Comparison of ENCODE assay signal across 8 cellular contexts in genomic region chr12:64390275-64390851, GRCh38. TPM values are rescaled to one million over a fixed set of nuclear protein-coding genes. Genes with fewer than 3 reads are reported as not detected.
A peak's percentile ranks its signal among the peaks of the same experiment; 100 is the strongest.
DNase-seq lines count a peak whose midpoint lies in the region; ATAC-seq and TF ChIP-seq lines count a peak whose summit lies in the region.

A gene with protein sequence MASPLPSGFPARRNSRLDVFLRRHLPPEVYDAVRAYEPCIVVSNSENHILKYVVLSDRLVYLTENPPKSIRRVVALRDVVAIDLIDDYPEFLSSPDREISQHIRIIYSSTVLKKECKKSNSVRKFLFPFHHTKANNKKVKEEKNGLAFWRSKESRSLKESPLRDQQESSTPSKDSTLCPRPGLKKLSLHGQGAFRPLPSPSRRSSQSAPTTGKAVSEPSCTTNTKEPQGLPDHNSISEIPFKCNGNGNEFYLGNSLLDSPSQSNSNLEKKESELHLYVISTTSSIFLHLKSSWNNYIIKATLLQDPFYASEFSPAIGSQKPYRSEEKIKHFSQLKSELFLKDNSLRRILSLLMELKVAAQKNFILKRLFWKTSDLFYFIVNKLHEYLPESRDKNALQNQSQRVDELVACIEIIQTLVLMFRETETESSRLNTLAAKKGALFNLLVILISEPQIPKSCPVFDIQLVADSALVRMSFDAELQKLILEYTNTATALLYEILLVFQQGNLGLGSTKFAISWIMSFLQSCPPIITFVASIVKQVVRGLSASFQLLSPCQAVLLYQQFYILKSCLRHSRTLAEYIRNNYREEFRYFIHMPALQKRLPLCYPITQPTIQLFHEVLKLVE (minus strand): TSS chr12:64390758. CDS start chr12:64390565, 193 bp downstream.

- H3K4me1 ChIP-seq in iPS DF 6.9 (ENCODE audit: control insufficient read depth, insufficient read depth, low read length): no peaks in the 10 kb centered on the region

- no peaks in the 10 kb centered on the region for H3K9me3 ChIP-seq in iPS DF 6.9 (ENCODE audit: control insufficient read depth, insufficient read depth, low read length)

- no peaks in the 10 kb centered on the region for H3K9me3 Mint-ChIP-seq in activated T-helper 17 cell treated with anti-CD3 and anti-CD28 coated beads, Interleukin-2, amount 50 U/mL, for 72 hours

- H3K36me3 ChIP-seq in iPS DF 6.9 (ENCODE audit: control insufficient read depth, insufficient read depth, low read length): no peaks in the 10 kb centered on the region; the same call in 1 of the 2 replicates

- no peaks in the 10 kb centered on the region for H3K27me3 Mint-ChIP-seq in activated T-helper 17 cell treated with anti-CD3 and anti-CD28 coated beads, Interleukin-2, amount 50 U/mL, for 72 hours

- H3K27me3 ChIP-seq in iPS DF 6.9 (ENCODE audit: control insufficient read depth, insufficient read depth, low read length): no peaks in the 10 kb centered on the region

- H3K4me3 ChIP-seq in iPS DF 6.9 (ENCODE audit: low read length): peak within 1 kb of the TSS; percentile 53; the same call in 1 of the 2 replicates

- WGBS in iPS DF 6.9 (ENCODE audit: insufficient coverage, insufficient read length): no CpG with 5 or more reads among the region's 66 CpGs

- H3K27ac ChIP-seq in iPS DF 6.9 (ENCODE audit: low read length): no peak within 1 kb of the TSS

- DNase-seq in activated T-cell treated with anti-CD3 and anti-CD28 coated beads, Interleukin-2, amount 50 U/mL, for 1 hour: peak; percentile 33
- DNase-seq in activated T-cell treated with anti-CD3 and anti-CD28 coated beads for 4 hours (no peak), iPS DF 6.9 (ENCODE audit: low read depth, low spot score) (no peak)
- peak; percentile 29 for DNase-seq in stimulated activated naive CD8-positive, alpha-beta T cell treated with anti-CD3 and anti-CD28 coated beads, Interleukin-15, Interleukin-2, amounts not matched to agents 100 U/mL and 50 U/mL, for 24 hours

- peak; percentile 55 for ATAC-seq in activated T-helper 17 cell treated with anti-CD3 and anti-CD28 coated beads, Interleukin-2, amount 50 U/mL, for 72 hours (replicated peaks)
- ATAC-seq in stimulated activated naive CD8-positive, alpha-beta T cell treated with anti-CD3 and anti-CD28 coated beads, Interleukin-15, Interleukin-2, amounts not matched to agents 100 U/mL and 50 U/mL, for 24 hours: no peak
- ATAC-seq in HG03108 (IDR thresholded peaks at IDR 0.05; ENCODE audit: unreplicated experiment) (no peak), HG02885 (IDR thresholded peaks at IDR 0.05; ENCODE audit: poor library complexity, unreplicated experiment) (no peak), SK-N-SH treated with all-trans-retinoic acid at 6 μM for 48 hours (no peak)

- H3K4me3 Mint-ChIP-seq in activated T-helper 17 cell treated with anti-CD3 and anti-CD28 coated beads, Interleukin-2, amount 50 U/mL, for 72 hours: peak within 1 kb of the TSS; percentile 78

- no peaks in the 10 kb centered on the region for H3K36me3 Mint-ChIP-seq in activated T-helper 17 cell treated with anti-CD3 and anti-CD28 coated beads, Interleukin-2, amount 50 U/mL, for 72 hours (ENCODE audit: low read depth)

- H3K4me1 Mint-ChIP-seq in activated T-helper 17 cell treated with anti-CD3 and anti-CD28 coated beads, Interleukin-2, amount 50 U/mL, for 72 hours: peaks cover 5% of the 10 kb centered on the region

- H3K27ac Mint-ChIP-seq in activated T-helper 17 cell treated with anti-CD3 and anti-CD28 coated beads, Interleukin-2, amount 50 U/mL, for 72 hours: no peak within 1 kb of the TSS

TF ChIP-seq in SK-N-SH treated with all-trans-retinoic acid at 6 μM for 48 hours, 23 proteins besides CTCF, POLR2A, EP300 and RAD21:
- no peak for TF ChIP-seq ZFP30 (CRISPR knock-in tag; IDR thresholded peaks at IDR 0.05)
- no peak for TF ChIP-seq RARB (CRISPR knock-in tag; IDR thresholded peaks at IDR 0.05)
- TF ChIP-seq TOX (CRISPR knock-in tag; IDR thresholded peaks at IDR 0.05; ENCODE audit: borderline replicate concordance): no peak
- TF ChIP-seq SNAI2 (CRISPR knock-in tag; IDR thresholded peaks at IDR 0.05): no peak
- TF ChIP-seq ISL1 (CRISPR knock-in tag; IDR thresholded peaks at IDR 0.05): no peak
- no peak for TF ChIP-seq OSR1 (CRISPR knock-in tag; IDR thresholded peaks at IDR 0.05)
- no peak for TF ChIP-seq TSHZ2 (CRISPR knock-in tag; IDR thresholded peaks at IDR 0.05)
- TF ChIP-seq ZC3H10 (CRISPR knock-in tag; IDR thresholded peaks at IDR 0.05): no peak

RNA-seq across cellular contexts. Expression of the gene that starts here (rescaled TPM):
- not detected for total RNA-seq in activated T-helper 17 cell treated with anti-CD3 and anti-CD28 coated beads, Interleukin-2, amount 50 U/mL, for 72 hours

Comparison
In these comparisons a context has a peak if more than half of its experiments do, and no peak if none do; other contexts are left out.
1. DNase-seq: peak in activated T-cell treated with anti-CD3 and anti-CD28 coated beads, Interleukin-2, amount 50 U/mL, for 1 hour (single experiment) and stimulated activated naive CD8-positive, alpha-beta T cell treated with anti-CD3 and anti-CD28 coated beads, Interleukin-15, Interleukin-2, amounts not matched to agents 100 U/mL and 50 U/mL, for 24 hours (single experiment); none in activated T-cell treated with anti-CD3 and anti-CD28 coated beads for 4 hours (single experiment) and iPS DF 6.9 (single experiment).
2. Peak in ATAC-seq in activated T-helper 17 cell treated with anti-CD3 and anti-CD28 coated beads, Interleukin-2, amount 50 U/mL, for 72 hours; RNA of the gene not detected or under 1 TPM.